8 cellular contexts compared by ENCODE assay signal in genomic region chr1:88731475-88731874, GRCh38. TPM values are rescaled to one million over a fixed set of nuclear protein-coding genes. Genes with fewer than 3 reads are reported as not detected.
DNase-seq lines count a peak whose midpoint lies in the region; ATAC-seq, FAIRE-seq and TF ChIP-seq lines count a peak whose summit lies in the region.

No MANE protein-coding gene starts in this region.

- H3K4me1 Mint-ChIP-seq in activated T-helper 2 cell treated with anti-CD3 and anti-CD28 coated beads, Interferon-gamma antibody, Interleukin-2, Interleukin-4, amounts not matched to agents 10 μg/mL and 5 μg/mL and 100 μg/mL, durations not matched to agents 14 hours and 24 hours and 36 hours (ENCODE audit: low read depth), result peaks cover 23% of the 10 kb centered on the region

- H3K36me3 Mint-ChIP-seq in activated T-helper 2 cell treated with anti-CD3 and anti-CD28 coated beads, Interferon-gamma antibody, Interleukin-2, Interleukin-4, amounts not matched to agents 10 μg/mL and 5 μg/mL and 100 μg/mL, durations not matched to agents 14 hours and 24 hours and 36 hours (ENCODE audit: low read depth), result peaks cover 50% of the 10 kb centered on the region

- H3K27ac Mint-ChIP-seq in activated T-helper 2 cell treated with anti-CD3 and anti-CD28 coated beads, Interferon-gamma antibody, Interleukin-2, Interleukin-4, amounts not matched to agents 10 μg/mL and 5 μg/mL and 100 μg/mL, durations not matched to agents 14 hours and 24 hours and 36 hours, result no peak overlapping the region

- peaks cover 18% of the 10 kb centered on the region for H3K9me3 Mint-ChIP-seq in activated T-helper 2 cell treated with anti-CD3 and anti-CD28 coated beads, Interferon-gamma antibody, Interleukin-2, Interleukin-4, amounts not matched to agents 10 μg/mL and 5 μg/mL and 100 μg/mL, durations not matched to agents 14 hours and 24 hours and 36 hours

- peak; percentile 99 for FAIRE-seq in H54 (lab: Jason Lieb, UNC)

- intact Hi-C loops in Right ventricle myocardium superior (cut with DNase I) (no loop called here), spleen (cut with DNase I; ENCODE audit: low total_unique reads) (no loop called here)
- intact Hi-C loops in activated T-helper 2 cell treated with anti-CD3 and anti-CD28 coated beads, Interferon-gamma antibody, Interleukin-2, Interleukin-4, amounts not matched to agents 10 μg/mL and 5 μg/mL and 100 μg/mL, durations not matched to agents 14 hours and 24 hours and 36 hours (cut with micrococcal nuclease), result no loop called here

- no peak overlapping the region for H3K4me3 ChIP-seq in spleen

- peaks cover 0 to 33% (median 31%) of the 10 kb centered on the region in 8 donors for H3K9me3 ChIP-seq in spleen

- peaks cover 0 to 28% (median 6%) of the 10 kb centered on the region in 6 donors for H3K36me3 ChIP-seq in spleen

- WGBS in spleen, 5 donors, result 30 to 62% (median 50%) methylated on average over 2 of the region's 2 CpGs

- peak; percentile 19 for DNase-seq in H54 (ENCODE audit: insufficient read length, low spot score)
- peak; percentile 1 to 12 for DNase-seq in SW 1271 (lab: John Stamatoyannopoulos, UW)
- no peak for DNase-seq in Right ventricle myocardium superior
- DNase-seq in spleen, result no peak
- DNase-seq in activated T-helper 2 cell treated with anti-CD3 and anti-CD28 coated beads, Interferon-gamma antibody, Interleukin-2, Interleukin-4, amounts not matched to agents 10 μg/mL and 5 μg/mL and 100 μg/mL, durations not matched to agents 14 hours and 24 hours and 36 hours (ENCODE audit: low spot score), result no peak
- DNase-seq in D341Med (ENCODE audit: low spot score), result no peak

- no peaks in the 10 kb centered on the region for H3K27me3 Mint-ChIP-seq in activated T-helper 2 cell treated with anti-CD3 and anti-CD28 coated beads, Interferon-gamma antibody, Interleukin-2, Interleukin-4, amounts not matched to agents 10 μg/mL and 5 μg/mL and 100 μg/mL, durations not matched to agents 14 hours and 24 hours and 36 hours (ENCODE audit: low read depth)

- TF ChIP-seq CTCF in spleen (IDR thresholded peaks at IDR 0.05 in 8 of 11, conservative IDR thresholded peaks at IDR 0.05 in 3 of 11), result no peak

- no peak overlapping the region for H3K4me3 Mint-ChIP-seq in activated T-helper 2 cell treated with anti-CD3 and anti-CD28 coated beads, Interferon-gamma antibody, Interleukin-2, Interleukin-4, amounts not matched to agents 10 μg/mL and 5 μg/mL and 100 μg/mL, durations not matched to agents 14 hours and 24 hours and 36 hours (ENCODE audit: low read depth)

- no peaks in the 10 kb centered on the region for H3K27me3 ChIP-seq in spleen (replicated peaks in 1 of 7)

- peaks cover 0 to 46% (median 25%) of the 10 kb centered on the region in 6 donors for H3K4me1 ChIP-seq in spleen

- peak; percentile 82 for ATAC-seq in Right ventricle myocardium superior (ENCODE audit: poor library complexity)
- no peak for ATAC-seq in HG02870 (IDR thresholded peaks at IDR 0.05; ENCODE audit: unreplicated experiment)
- ATAC-seq in GM21737 (IDR thresholded peaks at IDR 0.05; ENCODE audit: unreplicated experiment), result no peak

- H3K27ac ChIP-seq in spleen, result peak overlapping the region in 7 of 8 donors; percentile 15 to 64 (median 45)

- TF ChIP-seq POLR2A in H54 (IDR thresholded peaks at IDR 0.05; ENCODE audit: low read depth, low read length) (no peak), spleen (IDR thresholded peaks at IDR 0.05) (no peak)

RNA-seq across cellular contexts. Expression of gene PKN2, which starts 47.4 kb away (rescaled TPM):
- total RNA-seq in Right ventricle myocardium superior (34.5 TPM), spleen (10 to 100 TPM; 43.2 to 63.9 (median 52.1) TPM)
- 10 to 100 TPM; 10.2 to 13.3 (median 12.5) TPM for polyA plus RNA-seq in spleen
- 21.2 and 21.4 TPM in 2 replicates for total RNA-seq in activated T-helper 2 cell treated with anti-CD3 and anti-CD28 coated beads, Interferon-gamma antibody, Interleukin-2, Interleukin-4, amounts not matched to agents 10 μg/mL and 5 μg/mL and 100 μg/mL, durations not matched to agents 14 hours and 24 hours and 36 hours

Comparison
In these comparisons a context has a peak if more than half of its experiments do, and no peak if none do; other contexts are left out.
1. DNase-seq: peak in H54 (single experiment) and SW 1271 (2 of 2); none in Right ventricle myocardium superior (single experiment), spleen (single experiment), activated T-helper 2 cell treated with anti-CD3 and anti-CD28 coated beads, Interferon-gamma antibody, Interleukin-2, Interleukin-4, amounts not matched to agents 10 μg/mL and 5 μg/mL and 100 μg/mL, durations not matched to agents 14 hours and 24 hours and 36 hours (single experiment) and D341Med (single experiment).